ENCODE assay signal across 27 cellular contexts in genomic region chr6:10676403-10676802, GRCh38. TPM values are rescaled to one million over a fixed set of nuclear protein-coding genes. Genes with fewer than 3 reads are reported as not detected.
"Had no signal": no experiment of that assay in that cellular context is flagged by ENCODE, and none has a peak within 500 bp of the region (broad histone marks: within the 10 kb centered on the region; RNA-seq: fewer than 3 reads in every experiment).

No MANE protein-coding gene starts in this region.

- H3K9me3 ChIP-seq: left ventricle myocardium inferior, pancreas, prostate gland, stomach, thoracic aorta, tibial nerve, uterus had no signal

- FAIRE-seq: pancreas had no signal

- H3K27ac ChIP-seq: left ventricle myocardium inferior, pancreas, prostate gland, skin epidermis, stomach, thoracic aorta, tibial nerve, uterus had no signal

- H3K4me3 ChIP-seq: left ventricle myocardium inferior, lung, pancreas, prostate gland, skin epidermis, stomach, thoracic aorta, tibial nerve, uterus had no signal

- DNase-seq: hypothalamus; islet precursor cell; left ventricle myocardium inferior; mesendoderm; naive B cell; nucleus accumbens; pancreas; retina; right cardiac atrium; stimulated activated CD4-positive, alpha-beta T cell treated with anti-CD3 and anti-CD28 coated beads, Interleukin-12 subunit alpha, Interleukin-12 subunit beta, amount 100 ng/mL, for 4 hours; stimulated activated CD4-positive, alpha-beta T cell treated with anti-CD3 and anti-CD28 coated beads, Interleukin-15, amount 100 ng/mL, for 24 hours; stimulated activated CD4-positive, alpha-beta T cell treated with anti-CD3 and anti-CD28 coated beads, Interleukin-2, amount 100 ng/mL, for 24 hours; stimulated activated CD4-positive, alpha-beta T cell treated with anti-CD3 and anti-CD28 coated beads, Interleukin-4, amount 100 ng/mL, for 1 hour; stimulated activated naive B cell treated with anti-CD40 and anti-IgM and Interleukin-4, amounts not matched to agents 10 μg/mL and 1 μg/mL and 100 μg/mL, for 72 hours; stimulated activated naive CD8-positive, alpha-beta T cell treated with anti-CD3 and anti-CD28 coated beads, Interleukin-15, Interleukin-2, amounts not matched to agents 100 U/mL and 50 U/mL, for 24 hours; stomach; uterus had no signal

- ATAC-seq: natural killer cell treated with Interleukin-12 subunit alpha and Interleukin-12 subunit beta and Interleukin-15 and Interleukin-18, amount 100 ng/mL, for 72 hours; pancreas; right cardiac atrium; sciatic nerve; stimulated activated naive B cell treated with anti-CD40 and anti-IgM and Interleukin-4, amounts not matched to agents 10 μg/mL and 1 μg/mL and 100 μg/mL, for 72 hours; stimulated activated naive CD8-positive, alpha-beta T cell treated with anti-CD3 and anti-CD28 coated beads, Interleukin-15, Interleukin-2, amounts not matched to agents 100 U/mL and 50 U/mL, for 24 hours had no signal

- H3K4me1 ChIP-seq: left ventricle myocardium inferior, pancreas, prostate gland, stomach, tibial nerve, uterus had no signal

- H3K27me3 ChIP-seq: pancreas, stomach, tibial nerve, uterus had no signal

- H3K36me3 ChIP-seq: left ventricle myocardium inferior, pancreas, prostate gland, stomach, thoracic aorta, tibial nerve, uterus had no signal

RNA-seq across cellular contexts. Expression of gene C6orf52, which starts 18.0 kb away (rescaled TPM):
- total RNA-seq: lower leg skin, mononuclear cell, osteoblast, thoracic aorta, tibial nerve had no signal
